Comparison of ENCODE assay signal across 7 cellular contexts in the genomic region with DNA sequence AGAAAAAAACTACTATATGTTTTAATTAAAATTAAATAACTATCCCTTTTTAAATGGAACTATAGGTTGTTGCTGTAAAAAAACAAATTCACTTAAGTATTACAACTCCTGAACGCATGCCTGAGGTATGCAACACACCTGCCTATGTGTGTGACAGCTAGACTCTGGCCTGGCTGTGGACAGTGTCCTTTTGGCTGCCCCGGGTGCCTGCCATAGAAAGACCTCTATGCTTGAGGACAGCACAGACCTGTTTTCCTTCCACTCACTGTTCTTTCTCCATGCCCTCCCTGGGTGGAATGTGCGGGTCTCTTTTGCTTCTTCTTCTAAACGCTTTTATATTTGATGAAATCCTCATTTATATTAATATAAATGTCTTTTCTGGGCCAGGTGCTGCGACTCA.
"Had no signal": no experiment of that assay in that cellular context is flagged by ENCODE, and none has a peak within 500 bp of the region (broad histone marks: within the 10 kb centered on the region; RNA-seq: fewer than 3 reads in every experiment).

No MANE protein-coding gene starts in this region.

- H2AFZ ChIP-seq: GM23248 had no signal

- H3K36me3 ChIP-seq: HAP-1 had no signal

- H3K4me1 ChIP-seq: HAP-1 had no signal

- H3K27ac ChIP-seq: GM23248 had no signal

- FAIRE-seq: HTR-8/SVneo had no signal

- H3K9me3 ChIP-seq: HAP-1 had no signal

- H3K4me3 ChIP-seq: GM23248, HAP-1 had no signal

- H3K9ac ChIP-seq: GM23248 had no signal

- ATAC-seq: HCT116 had no signal

- DNase-seq: GM23248, GOT3, H7, IMR-90 had no signal
